Comparison of ENCODE assay signal across 8 cellular contexts in genomic region chr19:49642488-49643035, GRCh38. TPM values are rescaled to one million over a fixed set of nuclear protein-coding genes. Genes with fewer than 3 reads are reported as not detected.
DNase-seq lines count a peak whose midpoint lies in the region; ATAC-seq and TF ChIP-seq lines count a peak whose summit lies in the region.

No MANE protein-coding gene starts in this region.

- H3K27ac ChIP-seq in CD4-positive, alpha-beta memory T cell (ENCODE audit: low read depth, low read length), result peak overlapping the region; percentile 97
- H3K27ac ChIP-seq in duodenal mucosa (ENCODE audit: low read depth, low read length), result peak overlapping the region; percentile 82

- H3K27ac Mint-ChIP-seq in CD4-positive, alpha-beta memory T cell, result peak overlapping the region; percentile 93 to 99 (median 97)
- peak overlapping the region; percentile 96 for H3K27ac Mint-ChIP-seq in neural crest cell (ENCODE audit: unreplicated experiment)

- CTCF ChIA-PET in CD4-positive, alpha-beta memory T cell (lab: Charles Lee; ENCODE audit: partially characterized antibody), result interaction anchor here (1.0 to 3.1 kb wide), 7 partner anchors 13 to 62 kb away, joined by 3 to 18 read pairs (median 5); partner anchors contain the start of gene NOSIP

- H3K27me3 Mint-ChIP-seq in CD4-positive, alpha-beta memory T cell, result no peaks in the 10 kb centered on the region
- H3K27me3 Mint-ChIP-seq in neural crest cell (ENCODE audit: low read depth), result peaks cover 22% of the 10 kb centered on the region

- TF ChIP-seq POLR2A in NB4 (IDR thresholded peaks at IDR 0.05; ENCODE audit: extremely low read depth, insufficient read length), result no peak

- ATAC-seq in GM18519 (IDR thresholded peaks at IDR 0.05; ENCODE audit: low FRiP score, unreplicated experiment), result no peak

- POLR2A ChIA-PET in CD4-positive, alpha-beta memory T cell (lab: Charles Lee; ENCODE audit: partially characterized antibody), result interaction anchor here (0.6 to 5.0 kb wide), 17 partner anchors 16 to 677 kb away, joined by 3 to 146 read pairs (median 8); partner anchors contain the start of genes AKT1S1, BCL2L12, FTL and IRF3

- peak overlapping the region; percentile 93 to 99 for H3K9ac ChIP-seq in duodenal mucosa (ENCODE audit: low read depth in 1 of 2, low read length in 2 of 2)

- no peaks in the 10 kb centered on the region for H3K27me3 ChIP-seq in CD4-positive, alpha-beta memory T cell (ENCODE audit: insufficient read depth, low read length)
- H3K27me3 ChIP-seq in duodenal mucosa (ENCODE audit: control insufficient read depth in 1 of 2, insufficient read depth in 2 of 2, low read length in 2 of 2), result no peaks in the 10 kb centered on the region

- TF ChIP-seq CTCF in NB4 (IDR thresholded peaks at IDR 0.05; ENCODE audit: low read depth, low read length) (no peak), neural crest cell (conservative IDR thresholded peaks at IDR 0.05) (no peak)

- H3K4me1 ChIP-seq in CD4-positive, alpha-beta memory T cell (ENCODE audit: insufficient read depth, low read length), result peaks cover 64% of the 10 kb centered on the region
- peaks cover 34 to 38% of the 10 kb centered on the region in 2 donors for H3K4me1 ChIP-seq in duodenal mucosa (ENCODE audit: control insufficient read depth in 1 of 2, insufficient read depth in 2 of 2, low read length in 2 of 2)

- H3K9me3 Mint-ChIP-seq in CD4-positive, alpha-beta memory T cell, result no peaks in the 10 kb centered on the region
- no peaks in the 10 kb centered on the region for H3K9me3 Mint-ChIP-seq in neural crest cell

- H3K36me3 ChIP-seq in CD4-positive, alpha-beta memory T cell (ENCODE audit: insufficient read depth, low read length), result peaks cover 21% of the 10 kb centered on the region
- H3K36me3 ChIP-seq in duodenal mucosa (ENCODE audit: control insufficient read depth in 1 of 2, insufficient read depth in 2 of 2, low read length in 2 of 2), result peaks cover 15 to 29% of the 10 kb centered on the region in 2 donors

- DNase-seq in CD4-positive, alpha-beta memory T cell, result no peak
- DNase-seq in NB4 (ENCODE audit: low read depth) (peak; percentile 56), neural crest cell (ENCODE audit: low read depth, low spot score) (no peak), iPS-NIHi11 (ENCODE audit: low spot score) (no peak), NCI-H2081 (lab: John Stamatoyannopoulos, UW) (no peak), NCI-H2196 (lab: John Stamatoyannopoulos, UW; ENCODE audit: unreplicated experiment) (no peak)

- peaks cover 46 to 82% (median 57%) of the 10 kb centered on the region in 4 donors for H3K4me1 Mint-ChIP-seq in CD4-positive, alpha-beta memory T cell
- peaks cover 59% of the 10 kb centered on the region for H3K4me1 Mint-ChIP-seq in neural crest cell

- peak overlapping the region; percentile 89 to 95 (median 92) for H3K4me3 Mint-ChIP-seq in CD4-positive, alpha-beta memory T cell
- H3K4me3 Mint-ChIP-seq in neural crest cell, result peak overlapping the region; percentile 100

- peak overlapping the region; percentile 63 to 79 for H3K4me3 ChIP-seq in CD4-positive, alpha-beta memory T cell (ENCODE audit: low read length in 2 of 2)
- H3K4me3 ChIP-seq in NB4 (ENCODE audit: low read depth, low read length) (peak overlapping the region; percentile 99), duodenal mucosa (ENCODE audit: low read depth in 1 of 2, low read length in 2 of 2) (peak overlapping the region; percentile 94 to 100)

- H3K36me3 Mint-ChIP-seq in CD4-positive, alpha-beta memory T cell, result peaks cover 3 to 35% of the 10 kb centered on the region in 2 donors
- peaks cover 2% of the 10 kb centered on the region for H3K36me3 Mint-ChIP-seq in neural crest cell (ENCODE audit: low read depth)

- no peaks in the 10 kb centered on the region for H3K9me3 ChIP-seq in CD4-positive, alpha-beta memory T cell (ENCODE audit: control insufficient read depth in 1 of 2, low read length in 2 of 2)
- peaks cover 0 to 2% of the 10 kb centered on the region in 2 donors for H3K9me3 ChIP-seq in duodenal mucosa (ENCODE audit: control insufficient read depth in 1 of 2, low read length in 2 of 2)

- intact Hi-C loops in CD4-positive, alpha-beta memory T cell (cut with micrococcal nuclease), result loop anchor here (1.0 to 5.0 kb wide), 4 partner anchors 23 to 1320 kb away; partner anchors contain the start of genes BCL2L12, IRF3 and LMTK3

RNA-seq across cellular contexts. Expression of gene SCAF1, which starts 0.6 kb away (rescaled TPM):
- total RNA-seq in CD4-positive, alpha-beta memory T cell, result 10 to 100 TPM; 60.5 to 62.7 TPM
- 1 to 10 TPM in 1 of 2 donors, not detected in 1; 4.0 TPM for polyA plus RNA-seq in CD4-positive, alpha-beta memory T cell
- 89.6 and 91.9 TPM in 2 replicates for total RNA-seq in neural crest cell

RNA-seq across cellular contexts. Expression of gene RRAS, which starts 2.6 kb away (rescaled TPM):
- total RNA-seq in CD4-positive, alpha-beta memory T cell, result 10 to 100 TPM; 12.0 to 13.4 TPM
- 10 to 100 TPM; 28.0 to 32.1 TPM for polyA plus RNA-seq in CD4-positive, alpha-beta memory T cell
- 1.2 and 2.3 TPM in 2 replicates for total RNA-seq in neural crest cell

RNA-seq across cellular contexts. Expression of gene IRF3, which starts 23.1 kb away (rescaled TPM):
- 100 to 1,000 TPM; 366 to 386 TPM for total RNA-seq in CD4-positive, alpha-beta memory T cell
- polyA plus RNA-seq in CD4-positive, alpha-beta memory T cell, result 10 to 100 TPM; 64.1 to 72.8 TPM
- total RNA-seq in neural crest cell, result 70.0 and 76.0 TPM in 2 replicates

RNA-seq across cellular contexts. Expression of gene BCL2L12, which starts 23.2 kb away (rescaled TPM):
- 10 to 100 TPM; 21.9 to 22.1 TPM for total RNA-seq in CD4-positive, alpha-beta memory T cell
- polyA plus RNA-seq in CD4-positive, alpha-beta memory T cell, result 10 to 100 TPM; 16.3 to 17.2 TPM
- 92.4 and 99.5 TPM in 2 replicates for total RNA-seq in neural crest cell

RNA-seq across cellular contexts. Expression of gene PRMT1, which starts 34.5 kb away (rescaled TPM):
- total RNA-seq in CD4-positive, alpha-beta memory T cell, result 10 to 100 TPM; 76.6 to 92.9 TPM
- polyA plus RNA-seq in CD4-positive, alpha-beta memory T cell, result 100 to 1,000 TPM; 140 to 213 TPM
- 454 and 470 TPM in 2 replicates for total RNA-seq in neural crest cell
